In genomic region chr14:77498120-77498979, GRCh38 we compare ENCODE assay signal across 8 cellular contexts. TPM values are rescaled to one million over a fixed set of nuclear protein-coding genes. Genes with fewer than 3 reads are reported as not detected.
A peak's percentile ranks its signal among the peaks of the same experiment; 100 is the strongest.
DNase-seq lines count a peak whose midpoint lies in the region; ATAC-seq and TF ChIP-seq lines count a peak whose summit lies in the region.

TSS of gene ISM2 (minus strand) at chr14:77498816. CDS start at chr14:77498793, 23 bp downstream.

- H3K4me3 ChIP-seq in Caco-2 (ENCODE audit: low read depth, low read length): peak within 1 kb of the TSS; percentile 77
- peak within 1 kb of the TSS; percentile 57 for H3K4me3 ChIP-seq in LNCaP clone FGC (ENCODE audit: low read depth, low read length)
- peak within 1 kb of the TSS; percentile 45 for H3K4me3 ChIP-seq in mesodermal cell (ENCODE audit: extremely low read depth, insufficient read depth, low read length, poor library complexity, severe bottlenecking)

- peaks cover 16% of the 10 kb centered on the region for H3K36me3 Mint-ChIP-seq in Caco-2 (ENCODE audit: insufficient read depth, unreplicated experiment)
- H3K36me3 Mint-ChIP-seq in effector memory CD8-positive, alpha-beta T cell (ENCODE audit: insufficient read depth): no peaks in the 10 kb centered on the region

- CTCF ChIA-PET in Caco-2 (lab: Charles Lee): interaction anchor here (0.6 to 1.0 kb wide), 2 partner anchors 39 to 476 kb away, joined by 3 read pairs; no protein-coding TSS in a partner anchor

- POLR2A ChIA-PET in Caco-2 (lab: Charles Lee): no interaction called here

- no peaks in the 10 kb centered on the region for H3K27me3 Mint-ChIP-seq in Caco-2 (ENCODE audit: insufficient read depth, unreplicated experiment)
- H3K27me3 Mint-ChIP-seq in effector memory CD8-positive, alpha-beta T cell: peaks cover 40 to 52% of the 10 kb centered on the region in 2 donors

- no peak for TF ChIP-seq CTCF in Caco-2 (IDR thresholded peaks at IDR 0.05; ENCODE audit: insufficient read depth in 1 of 2, low read depth in 1 of 2, low read length in 1 of 2, severe bottlenecking in 1 of 2, unreplicated experiment in 1 of 2)
- 0 out of 2 replicates have a peak, but pooled peaks have one; percentile 1 for TF ChIP-seq CTCF in LNCaP clone FGC (IDR thresholded peaks at IDR 0.05; ENCODE audit: control insufficient read depth, extremely low read depth, insufficient read depth)

- ATAC-seq in GM21423 (IDR thresholded peaks at IDR 0.05; ENCODE audit: unreplicated experiment) (peak; percentile 61), GM18873 (IDR thresholded peaks at IDR 0.05; ENCODE audit: low FRiP score, unreplicated experiment) (no peak)
- ATAC-seq in effector memory CD8-positive, alpha-beta T cell (replicated peaks): peak; percentile 92

- peak within 1 kb of the TSS; percentile 28 for H3K27ac Mint-ChIP-seq in Caco-2 (ENCODE audit: unreplicated experiment)
- no peak within 1 kb of the TSS for H3K27ac Mint-ChIP-seq in effector memory CD8-positive, alpha-beta T cell

- intact Hi-C loops in Caco-2 (cut with micrococcal nuclease; ENCODE audit: unreplicated experiment): loop anchor here (1.0 kb wide), 1 partner anchor 41 kb away; the partner anchor contains the start of gene VIPAS39

- H3K4me1 ChIP-seq in Caco-2 (peaks cover 4% of the 10 kb centered on the region; the same call in 1 of the 2 replicates), mesodermal cell (ENCODE audit: control insufficient read depth, insufficient read depth, low read length, poor library complexity, severe bottlenecking) (no peaks in the 10 kb centered on the region)

- H3K9me3 Mint-ChIP-seq in Caco-2 (ENCODE audit: unreplicated experiment): no peaks in the 10 kb centered on the region
- H3K9me3 Mint-ChIP-seq in effector memory CD8-positive, alpha-beta T cell: peaks cover 0 to 3% of the 10 kb centered on the region in 2 donors

- BruUV-seq in Caco-2 (replicated peaks; lab: Mats Ljungman, UMichigan): TSS peak; percentile 14

- peak within 1 kb of the TSS; percentile 89 for H3K4me3 Mint-ChIP-seq in Caco-2 (ENCODE audit: unreplicated experiment)
- peak within 1 kb of the TSS; percentile 70 for H3K4me3 Mint-ChIP-seq in effector memory CD8-positive, alpha-beta T cell

- H3K4me1 Mint-ChIP-seq in Caco-2 (ENCODE audit: low read depth, unreplicated experiment): peaks cover 17% of the 10 kb centered on the region
- peaks cover 5% of the 10 kb centered on the region in 2 donors for H3K4me1 Mint-ChIP-seq in effector memory CD8-positive, alpha-beta T cell (ENCODE audit: low read depth in 2 of 2)

- no peak within 1 kb of the TSS for H3K27ac ChIP-seq in mesodermal cell (ENCODE audit: low read depth, low read length, severe bottlenecking)

- H3K9me3 ChIP-seq in Caco-2 (no peaks in the 10 kb centered on the region), mesodermal cell (ENCODE audit: control insufficient read depth, low read length) (no peaks in the 10 kb centered on the region)

- H3K27me3 ChIP-seq in Caco-2 (replicated peaks; ENCODE audit: control insufficient read depth, insufficient read depth, low read length): no peaks in the 10 kb centered on the region

- no peaks in the 10 kb centered on the region for H3K36me3 ChIP-seq in Caco-2 (ENCODE audit: control insufficient read depth, insufficient read depth, low read length)
- H3K36me3 ChIP-seq in mesodermal cell (ENCODE audit: control insufficient read depth, insufficient read depth, low read length): no peaks in the 10 kb centered on the region

- WGBS in mesodermal cell (ENCODE audit: insufficient coverage in 2 of 2), 2 experiments: 2 to 3% methylated on average over 81 to 92 of the region's 104 CpGs

- DNase-seq in Caco-2 (peak; percentile 76 to 85), LNCaP clone FGC (ENCODE audit: low read depth) (peak; percentile 6)
- DNase-seq in activated CD4-positive, alpha-beta T cell treated with anti-CD3 and anti-CD28 coated beads for 4 hours: peak; percentile 16 to 26
- DNase-seq in effector memory CD8-positive, alpha-beta T cell: peak; percentile 10 to 19 (median 18)
- DNase-seq in stimulated activated CD8-positive, alpha-beta memory T cell treated with anti-CD3 and anti-CD28 coated beads, Interleukin-7, amount 100 ng/mL, for 24 hours (ENCODE audit: low read depth): peak; percentile 3

RNA-seq across cellular contexts. Expression of gene ISM2, which starts in this region (rescaled TPM):
- total RNA-seq in Caco-2 (2022): 10.6 and 13.3 TPM in 2 replicates
- polyA plus RNA-seq in mesodermal cell (2013, experiment 1 of 2): 0.29 TPM
- polyA plus RNA-seq in mesodermal cell (2013, experiment 2 of 2): 0.56 TPM

Comparison
In these comparisons a context has a peak if more than half of its experiments do, and no peak if none do; other contexts are left out.
1. DNase-seq: peak in every context shown above with its lines; median percentile 80 in Caco-2; 21 in activated CD4-positive, alpha-beta T cell treated with anti-CD3 and anti-CD28 coated beads for 4 hours; 18 in effector memory CD8-positive, alpha-beta T cell; 6 in LNCaP clone FGC; 3 in stimulated activated CD8-positive, alpha-beta memory T cell treated with anti-CD3 and anti-CD28 coated beads, Interleukin-7, amount 100 ng/mL, for 24 hours.